10 cellular contexts compared by ENCODE assay signal in genomic region chr6:151059612-151060095, GRCh38.
DNase-seq lines count a peak whose midpoint lies in the region; ATAC-seq, FAIRE-seq and TF ChIP-seq lines count a peak whose summit lies in the region.
"Had no signal": no experiment of that assay in that cellular context is flagged by ENCODE, and none has a peak within 500 bp of the region (broad histone marks: within the 10 kb centered on the region; RNA-seq: fewer than 3 reads in every experiment).

No MANE protein-coding gene starts in this region.

- H3K27ac ChIP-seq in astrocyte (ENCODE audit: low read depth, low read length) = peak overlapping the region; percentile 98
- H3K27ac ChIP-seq in HepG2 (ENCODE audit: extremely low read length, insufficient read depth, low read length) = peak overlapping the region; percentile 77
- no peak overlapping the region for H3K27ac ChIP-seq in upper lobe of right lung

- peak overlapping the region; percentile 68 for H3K4me2 ChIP-seq in astrocyte (ENCODE audit: low read length)
- peak overlapping the region; percentile 60 for H3K4me2 ChIP-seq in HepG2 (ENCODE audit: low read depth, low read length)

- H3K9ac ChIP-seq in astrocyte (ENCODE audit: low read length) = peak overlapping the region; percentile 72
- H3K9ac ChIP-seq in HepG2 (ENCODE audit: insufficient read depth, low read depth, low read length) = peak overlapping the region; percentile 74

- peaks cover 21% of the 10 kb centered on the region for H3K4me1 Mint-ChIP-seq in astrocyte (ENCODE audit: low read depth, unreplicated experiment)
- no peaks in the 10 kb centered on the region for H3K4me1 Mint-ChIP-seq in activated naive CD8-positive, alpha-beta T cell treated with anti-CD3 and anti-CD28 coated beads, Interleukin-2, amount 50 U/mL, for 24 hours
- H3K4me1 Mint-ChIP-seq: naive B cell had no signal

- H3K27me3 Mint-ChIP-seq in astrocyte (ENCODE audit: low read depth, unreplicated experiment) = no peaks in the 10 kb centered on the region
- no peaks in the 10 kb centered on the region for H3K27me3 Mint-ChIP-seq in activated naive CD8-positive, alpha-beta T cell treated with anti-CD3 and anti-CD28 coated beads, Interleukin-2, amount 50 U/mL, for 24 hours
- H3K27me3 Mint-ChIP-seq: naive B cell had no signal

- peaks cover 47% of the 10 kb centered on the region for H3K36me3 ChIP-seq in MG63
- peaks cover 4% of the 10 kb centered on the region for H3K36me3 ChIP-seq in astrocyte (ENCODE audit: insufficient read depth, low read length)
- no peaks in the 10 kb centered on the region; a peak in 1 of 5 replicates for H3K36me3 ChIP-seq in HepG2 (replicated peaks in 1 of 2; ENCODE audit: control insufficient read depth in 1 of 2, insufficient read depth in 2 of 2, low read length in 2 of 2)
- no peaks in the 10 kb centered on the region for H3K36me3 ChIP-seq in upper lobe of right lung

- CTCF ChIA-PET in HepG2 (lab: Yijun Ruan, JAX; ENCODE audit: low intra/inter-chr PET ratio, low total read pairs) = no interaction called here

- WGBS in HepG2 (ENCODE audit: low lambda C conversion rate) = 88% methylated on average over 12 of the region's 12 CpGs

- no peak for TF ChIP-seq POLR2A in HepG2 (IDR thresholded peaks at IDR 0.05; ENCODE audit: insufficient read depth in 1 of 2, low read depth in 2 of 2, low read length in 2 of 2)

- H3K79me2 ChIP-seq in astrocyte (ENCODE audit: insufficient read depth, low read length) (peaks cover 8% of the 10 kb centered on the region), HepG2 (ENCODE audit: insufficient read depth, low read length) (no peaks in the 10 kb centered on the region)

- DNase-seq in MG63 = peak; percentile 32
- no peak for DNase-seq in astrocyte (ENCODE audit: low read depth)
- no peak for DNase-seq in HepG2 (ENCODE audit: low spot score)
- no peak for DNase-seq in upper lobe of right lung
- no peak for DNase-seq in activated naive CD8-positive, alpha-beta T cell treated with anti-CD3 and anti-CD28 coated beads, Interleukin-2, amount 50 U/mL, for 24 hours
- DNase-seq in activated gamma-delta T cell (lab: John Stamatoyannopoulos, UW) = no peak
- DNase-seq in NAMALWA (ENCODE audit: low spot score) = no peak
- DNase-seq: effector memory CD4-positive, alpha-beta T cell; naive B cell; NCI-H1105 treated with DMSO at 0.1 percent for 48 hours had no signal

- H3K27ac Mint-ChIP-seq in astrocyte (ENCODE audit: unreplicated experiment) = peak overlapping the region; percentile 45
- no peak overlapping the region for H3K27ac Mint-ChIP-seq in activated naive CD8-positive, alpha-beta T cell treated with anti-CD3 and anti-CD28 coated beads, Interleukin-2, amount 50 U/mL, for 24 hours

- ATAC-seq in HepG2 (peak; percentile 44), upper lobe of right lung (peak; percentile 57)
- no peak for ATAC-seq in activated naive CD8-positive, alpha-beta T cell treated with anti-CD3 and anti-CD28 coated beads, Interleukin-2, amount 50 U/mL, for 24 hours

- no peak overlapping the region for H3K4me3 Mint-ChIP-seq in astrocyte (ENCODE audit: unreplicated experiment)
- H3K4me3 Mint-ChIP-seq in activated naive CD8-positive, alpha-beta T cell treated with anti-CD3 and anti-CD28 coated beads, Interleukin-2, amount 50 U/mL, for 24 hours = no peak overlapping the region
- H3K4me3 Mint-ChIP-seq: naive B cell had no signal

- H3K4me1 ChIP-seq in astrocyte (ENCODE audit: insufficient read depth, low read length) = peaks cover 43% of the 10 kb centered on the region
- H3K4me1 ChIP-seq in HepG2 (ENCODE audit: insufficient read depth, low read length) = peaks cover 47% of the 10 kb centered on the region
- H3K4me1 ChIP-seq in upper lobe of right lung = no peaks in the 10 kb centered on the region

- peaks cover 6% of the 10 kb centered on the region for H3K36me3 Mint-ChIP-seq in astrocyte (ENCODE audit: low read depth, unreplicated experiment)
- H3K36me3 Mint-ChIP-seq in activated naive CD8-positive, alpha-beta T cell treated with anti-CD3 and anti-CD28 coated beads, Interleukin-2, amount 50 U/mL, for 24 hours (ENCODE audit: low read depth) = peaks cover 19% of the 10 kb centered on the region
- H3K36me3 Mint-ChIP-seq: naive B cell had no signal

- H3K4me3 ChIP-seq in MG63 (no peak overlapping the region), astrocyte (ENCODE audit: insufficient read depth, low read depth, low read length) (no peak overlapping the region), HepG2 (replicated peaks in 1 of 3; ENCODE audit: insufficient read depth in 1 of 3, low read depth in 2 of 3, low read length in 3 of 3) (no peak overlapping the region), upper lobe of right lung (no peak overlapping the region)

- H3K27me3 ChIP-seq in MG63 (no peaks in the 10 kb centered on the region), astrocyte (ENCODE audit: insufficient read depth, low read length) (no peaks in the 10 kb centered on the region), HepG2 (ENCODE audit: control insufficient read depth in 1 of 2, insufficient read depth in 2 of 2, low read length in 2 of 2) (no peaks in the 10 kb centered on the region), upper lobe of right lung (no peaks in the 10 kb centered on the region)

- in situ Hi-C loops in HepG2 (cut with HindIII; ENCODE audit: extremely low pct_ligation_motif_present, low pct_unique_long_range_greater_than_20kb) = no loop called here

- TF ChIP-seq EP300 in HepG2 (IDR thresholded peaks at IDR 0.05; ENCODE audit: low read depth in 2 of 2, low read length in 2 of 2) (no peak), HepG2 (CRISPR knock-in tag; IDR thresholded peaks at IDR 0.05; ENCODE audit: borderline replicate concordance) (no peak)

- TF ChIP-seq CTCF in astrocyte (IDR thresholded peaks at IDR 0.05; ENCODE audit: insufficient read depth, low read depth, low read length) (no peak), HepG2 (CRISPR knock-in tag; IDR thresholded peaks at IDR 0.05) (no peak), upper lobe of right lung (IDR thresholded peaks at IDR 0.05) (no peak)

- no peaks in the 10 kb centered on the region for H3K9me3 Mint-ChIP-seq in astrocyte (ENCODE audit: unreplicated experiment)
- H3K9me3 Mint-ChIP-seq in activated naive CD8-positive, alpha-beta T cell treated with anti-CD3 and anti-CD28 coated beads, Interleukin-2, amount 50 U/mL, for 24 hours = no peaks in the 10 kb centered on the region
- H3K9me3 Mint-ChIP-seq: naive B cell had no signal

- H3K9me3 ChIP-seq in MG63 = no peaks in the 10 kb centered on the region
- no peaks in the 10 kb centered on the region for H3K9me3 ChIP-seq in astrocyte (ENCODE audit: insufficient read depth, low read depth, low read length)
- no peaks in the 10 kb centered on the region for H3K9me3 ChIP-seq in HepG2 (ENCODE audit: low read length)
- no peaks in the 10 kb centered on the region for H3K9me3 ChIP-seq in upper lobe of right lung

- POLR2A ChIA-PET in HepG2 (lab: Yijun Ruan, JAX) = interaction anchor here (1.0 to 1.7 kb wide), 9 partner anchors 9 to 36 kb away, joined by 3 to 11 read pairs (median 5); no protein-coding TSS in a partner anchor

- H2AFZ ChIP-seq in astrocyte (ENCODE audit: low read depth, low read length) (no peak overlapping the region), HepG2 (ENCODE audit: low read length) (no peak overlapping the region)

- intact Hi-C loops in HepG2 (cut with micrococcal nuclease; ENCODE audit: unreplicated experiment) = loop anchor here (10.0 kb wide), 2 partner anchors 45 to 65 kb away; no protein-coding TSS in a partner anchor
- intact Hi-C loops in upper lobe of right lung (cut with DNase I) = no loop called here

- no peak for TF ChIP-seq RAD21 in HepG2 (CRISPR knock-in tag; IDR thresholded peaks at IDR 0.05)

- BruUV-seq in HepG2 (replicated peaks; lab: Mats Ljungman, UMichigan) = no TSS peak

- H4K20me1 ChIP-seq in astrocyte (ENCODE audit: insufficient read depth, low read length) (no peaks in the 10 kb centered on the region), HepG2 (ENCODE audit: insufficient read depth, low read length) (no peaks in the 10 kb centered on the region)

- no peak for FAIRE-seq in astrocyte (lab: Jason Lieb, UNC)
- peak; percentile 64 for FAIRE-seq in HepG2 (lab: Jason Lieb, UNC)

TF ChIP-seq in HepG2, 621 proteins besides CTCF, POLR2A, EP300 and RAD21 (continues in another document):
- TF ChIP-seq NBN (conservative IDR thresholded peaks at IDR 0.05) (no peak), XRCC5 (optimal IDR thresholded peaks at IDR 0.05; ENCODE audit: low read length) (peak; percentile 2), CHD4 (IDR thresholded peaks at IDR 0.05; ENCODE audit: borderline replicate concordance, low read length) (peak; percentile 51; the same call in 1 of the 2 replicates), ZMAT3 (CRISPR knock-in tag; conservative IDR thresholded peaks at IDR 0.05) (peak; percentile 73; the same call in 1 of the 2 replicates), LCORL (IDR thresholded peaks at IDR 0.05) (no peak), LCORL (CRISPR knock-in tag; IDR thresholded peaks at IDR 0.05) (0 out of 2 replicates have a peak, but pooled peaks have one; percentile 11)
